ENCODE assay signal across 1 cellular context in the genomic region with DNA sequence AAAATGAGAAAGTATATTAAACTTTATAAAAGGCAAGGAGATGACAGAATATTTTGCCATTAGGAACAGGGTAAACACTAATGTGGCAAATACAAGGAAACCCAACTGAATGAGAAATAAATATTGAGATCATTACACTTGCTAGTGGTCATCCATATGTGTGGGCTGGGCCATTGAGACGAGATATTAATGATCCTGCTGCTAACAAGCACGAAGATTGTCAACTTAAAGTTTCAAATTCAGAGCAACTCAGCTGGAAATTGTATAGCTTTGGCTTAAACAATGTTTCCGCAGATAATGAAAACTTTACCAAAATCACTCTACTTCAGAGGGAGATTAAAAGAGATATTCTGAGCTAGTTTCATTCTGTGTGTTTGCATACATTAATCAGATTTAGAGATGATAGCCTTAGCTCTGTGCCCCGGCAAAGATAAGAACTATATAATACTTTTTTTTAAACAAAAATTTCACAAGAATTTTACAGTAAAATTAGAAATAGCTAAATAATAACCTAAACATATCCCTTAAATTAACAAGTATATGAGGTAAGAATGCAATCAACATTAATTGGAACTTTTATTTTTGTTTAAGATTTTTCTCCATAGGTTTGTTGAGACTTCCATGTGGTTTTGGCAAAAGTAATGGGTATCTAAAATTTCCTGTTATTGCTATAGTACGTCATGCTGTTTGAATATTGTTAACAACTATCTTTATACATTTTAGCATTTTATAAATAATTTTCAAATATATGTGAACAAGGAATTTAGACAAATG.
TF ChIP-seq lines count a peak whose summit lies in the region.

No MANE protein-coding gene starts in this region.

TF ChIP-seq in IMR-90, 13 proteins besides CTCF, POLR2A, EP300 and RAD21 (continued from another document):
- TF ChIP-seq MXI1 (IDR thresholded peaks at IDR 0.05; ENCODE audit: borderline replicate concordance, low read depth, low read length): no peak
- TF ChIP-seq, protein P1, sequence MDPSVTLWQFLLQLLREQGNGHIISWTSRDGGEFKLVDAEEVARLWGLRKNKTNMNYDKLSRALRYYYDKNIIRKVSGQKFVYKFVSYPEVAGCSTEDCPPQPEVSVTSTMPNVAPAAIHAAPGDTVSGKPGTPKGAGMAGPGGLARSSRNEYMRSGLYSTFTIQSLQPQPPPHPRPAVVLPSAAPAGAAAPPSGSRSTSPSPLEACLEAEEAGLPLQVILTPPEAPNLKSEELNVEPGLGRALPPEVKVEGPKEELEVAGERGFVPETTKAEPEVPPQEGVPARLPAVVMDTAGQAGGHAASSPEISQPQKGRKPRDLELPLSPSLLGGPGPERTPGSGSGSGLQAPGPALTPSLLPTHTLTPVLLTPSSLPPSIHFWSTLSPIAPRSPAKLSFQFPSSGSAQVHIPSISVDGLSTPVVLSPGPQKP (IDR thresholded peaks at IDR 0.05; ENCODE audit: borderline replicate concordance, low read depth, low read length): no peak
- TF ChIP-seq MAZ (IDR thresholded peaks at IDR 0.05; ENCODE audit: borderline replicate concordance, low read depth, low read length): no peak
- no peak for TF ChIP-seq RCOR1 (IDR thresholded peaks at IDR 0.05; ENCODE audit: insufficient replicate concordance, low read length)
- no peak for TF ChIP-seq RFX5 (IDR thresholded peaks at IDR 0.05; ENCODE audit: low read depth, low read length)
- no peak for TF ChIP-seq BHLHE40 (IDR thresholded peaks at IDR 0.05; ENCODE audit: low read depth, low read length)
- no peak for TF ChIP-seq FOS (IDR thresholded peaks at IDR 0.05; ENCODE audit: low read depth, low read length)
- TF ChIP-seq, protein P2, sequence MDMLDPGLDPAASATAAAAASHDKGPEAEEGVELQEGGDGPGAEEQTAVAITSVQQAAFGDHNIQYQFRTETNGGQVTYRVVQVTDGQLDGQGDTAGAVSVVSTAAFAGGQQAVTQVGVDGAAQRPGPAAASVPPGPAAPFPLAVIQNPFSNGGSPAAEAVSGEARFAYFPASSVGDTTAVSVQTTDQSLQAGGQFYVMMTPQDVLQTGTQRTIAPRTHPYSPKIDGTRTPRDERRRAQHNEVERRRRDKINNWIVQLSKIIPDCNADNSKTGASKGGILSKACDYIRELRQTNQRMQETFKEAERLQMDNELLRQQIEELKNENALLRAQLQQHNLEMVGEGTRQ (IDR thresholded peaks at IDR 0.05; ENCODE audit: low read depth, low read length): no peak
- TF ChIP-seq NFE2L2 (IDR thresholded peaks at IDR 0.05; ENCODE audit: low read depth, low read length): no peak
- TF ChIP-seq SMC3 (IDR thresholded peaks at IDR 0.05; ENCODE audit: low read depth, low read length): no peak
